ENCODE assay signal across 16 cellular contexts in the genomic region with DNA sequence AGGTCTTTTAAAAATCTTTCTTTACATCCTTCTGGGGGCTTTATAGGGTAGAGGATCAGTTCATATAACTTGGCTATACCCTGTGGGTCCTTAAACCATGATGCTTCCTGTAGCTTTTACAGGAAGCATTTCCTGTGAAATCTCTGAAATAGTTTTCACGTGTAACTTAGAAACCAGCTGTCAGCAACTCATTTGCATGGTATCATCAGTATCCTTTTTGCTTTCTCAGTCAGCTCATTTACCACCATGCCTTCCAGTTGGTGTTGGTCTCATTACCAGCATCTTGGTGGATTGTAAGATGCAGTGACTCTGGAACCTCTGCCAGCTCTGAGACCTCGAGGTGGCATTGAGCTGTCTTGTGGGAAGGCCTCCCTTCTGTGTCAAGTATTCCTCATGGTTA.
DNase-seq lines count a peak whose midpoint lies in the region; ATAC-seq and TF ChIP-seq lines count a peak whose summit lies in the region.
"Had no signal": no experiment of that assay in that cellular context is flagged by ENCODE, and none has a peak within 500 bp of the region (broad histone marks: within the 10 kb centered on the region; RNA-seq: fewer than 3 reads in every experiment).

No MANE protein-coding gene starts in this region.

- H2BK12ac ChIP-seq in mesenchymal stem cell (ENCODE audit: low read length in 2 of 2): no peak overlapping the region

- no peak overlapping the region for H2BK5ac ChIP-seq in mesenchymal stem cell (ENCODE audit: low read depth, low read length, poor library complexity, severe bottlenecking)

- no peaks in the 10 kb centered on the region for H3K9me2 ChIP-seq in hepatocyte (replicated peaks; ENCODE audit: insufficient read depth)

- no peaks in the 10 kb centered on the region for H3K9me3 ChIP-seq in BLaER1 treated with 17β-estradiol and CSF1 and Interleukin-3, amounts not matched to agents 10 nM and 100 nM (replicated peaks in 1 of 11)
- H3K9me3 ChIP-seq in HUES6 (ENCODE audit: control insufficient read depth, insufficient read depth, low read depth, low read length) (no peaks in the 10 kb centered on the region), hepatocyte (ENCODE audit: low read depth) (no peaks in the 10 kb centered on the region), mesenchymal stem cell (ENCODE audit: control insufficient read depth, low read length) (no peaks in the 10 kb centered on the region)

- no peak for DNase-seq in hepatocyte (ENCODE audit: low spot score)
- no peak for DNase-seq in dorsolateral prefrontal cortex
- no peak for DNase-seq in mesenchymal stem cell
- no peak for DNase-seq in ACHN
- DNase-seq in ecto neural progenitor cell (ENCODE audit: low spot score): no peak
- DNase-seq: activated naive CD8-positive, alpha-beta T cell treated with anti-CD3 and anti-CD28 coated beads, Interleukin-2, amount 10 ng/mL, durations not matched to agents 7 days and 5 days; GF-D8; HCEC 1CT; left ventricle myocardium superior; NCI-H1417; PC-9; stimulated activated naive CD4-positive, alpha-beta T cell treated with Interleukin-2 at 50 U/mL for 16 hours had no signal

- H3K4me2 ChIP-seq in BLaER1 treated with 17β-estradiol and CSF1 and Interleukin-3, amounts not matched to agents 10 nM and 100 nM: peak overlapping the region; percentile 10 to 55 (median 38); a peak in 16 of 22 replicates
- H3K4me2 ChIP-seq in hepatocyte (no peak overlapping the region), mesenchymal stem cell (ENCODE audit: low read length, poor library complexity, severe bottlenecking) (no peak overlapping the region)
- H3K4me2 ChIP-seq: PC-9 had no signal

- no peak overlapping the region for H2AK5ac ChIP-seq in mesenchymal stem cell (ENCODE audit: low read length, severe bottlenecking)

- H2AFZ ChIP-seq in hepatocyte (no peak overlapping the region), mesenchymal stem cell (ENCODE audit: low read depth, low read length) (no peak overlapping the region)
- H2AFZ ChIP-seq: PC-9 had no signal

- H3K4me3 ChIP-seq in BLaER1 treated with 17β-estradiol and CSF1 and Interleukin-3, amounts not matched to agents 10 nM and 100 nM: no peak overlapping the region
- H3K4me3 ChIP-seq in HUES6 (ENCODE audit: low read depth, low read length) (no peak overlapping the region), hepatocyte (no peak overlapping the region), dorsolateral prefrontal cortex (no peak overlapping the region), mesenchymal stem cell (ENCODE audit: insufficient read depth in 1 of 2, low read depth in 1 of 2, low read length in 2 of 2) (no peak overlapping the region)
- H3K4me3 ChIP-seq: PC-9 had no signal

- H3K14ac ChIP-seq in mesenchymal stem cell (ENCODE audit: low read length in 2 of 2): no peak overlapping the region

- peaks cover 0 to 10% (median 8%) of the 10 kb centered on the region in 10 experiments; a peak in 18 of 20 replicates for H3K4me1 ChIP-seq in BLaER1 treated with 17β-estradiol and CSF1 and Interleukin-3, amounts not matched to agents 10 nM and 100 nM
- H3K4me1 ChIP-seq in HUES6 (ENCODE audit: control insufficient read depth, insufficient read depth, low read length) (peaks cover 21% of the 10 kb centered on the region; the same call in 1 of the 2 replicates), hepatocyte (ENCODE audit: insufficient read depth) (peaks cover 29% of the 10 kb centered on the region), mesenchymal stem cell (ENCODE audit: control insufficient read depth, insufficient read depth, low read depth, low read length) (peaks cover 9% of the 10 kb centered on the region)

- H4K8ac ChIP-seq in mesenchymal stem cell (ENCODE audit: low read length): no peak overlapping the region

- H3K9ac ChIP-seq in BLaER1 treated with 17β-estradiol and CSF1 and Interleukin-3, amounts not matched to agents 10 nM and 100 nM: no peak overlapping the region
- H3K9ac ChIP-seq in HUES6 (ENCODE audit: low read length): peak overlapping the region; percentile 33
- no peak overlapping the region for H3K9ac ChIP-seq in mesenchymal stem cell (ENCODE audit: low read length)

- in situ Hi-C loops in ACHN (cut with HindIII; ENCODE audit: low pct_ligation_motif_present, low pct_unique_long_range_greater_than_20kb, low sequenced_read_pairs): no loop called here

- no peak overlapping the region for H4K91ac ChIP-seq in mesenchymal stem cell (ENCODE audit: low read length)

- H3K36me3 ChIP-seq in BLaER1 treated with 17β-estradiol and CSF1 and Interleukin-3, amounts not matched to agents 10 nM and 100 nM: no peaks in the 10 kb centered on the region
- H3K36me3 ChIP-seq in HUES6 (ENCODE audit: control insufficient read depth, insufficient read depth, low read length) (peaks cover 7% of the 10 kb centered on the region; the same call in 1 of the 2 replicates), hepatocyte (replicated peaks; ENCODE audit: insufficient read depth, low read depth) (no peaks in the 10 kb centered on the region), mesenchymal stem cell (ENCODE audit: control insufficient read depth in 1 of 2, insufficient read depth in 2 of 2, low read depth in 1 of 2, low read length in 2 of 2) (peaks cover 0 to 17% of the 10 kb centered on the region in 2 experiments)

- H3K18ac ChIP-seq in mesenchymal stem cell (ENCODE audit: low read depth in 1 of 2, low read length in 2 of 2): no peak overlapping the region

- no peak overlapping the region for H3K4ac ChIP-seq in mesenchymal stem cell (ENCODE audit: low read depth in 1 of 2, low read length in 2 of 2)

- H3K23ac ChIP-seq in mesenchymal stem cell (ENCODE audit: low read length in 2 of 2): no peak overlapping the region

- 65% methylated on average over 2 of the region's 2 CpGs for WGBS in hepatocyte (ENCODE audit: low lambda C conversion rate, missing lambda C conversion rate)
- WGBS in mesenchymal stem cell: 49% methylated on average over 2 of the region's 2 CpGs

- no peak overlapping the region for H2BK15ac ChIP-seq in mesenchymal stem cell (ENCODE audit: low read depth, poor library complexity, severe bottlenecking)

- no peak overlapping the region for H2BK120ac ChIP-seq in mesenchymal stem cell (ENCODE audit: low read depth, low read length)

- H3K79me2 ChIP-seq in hepatocyte: no peaks in the 10 kb centered on the region

- TF ChIP-seq CTCF in hepatocyte (IDR thresholded peaks at IDR 0.05; ENCODE audit: poor library complexity) (no peak), dorsolateral prefrontal cortex (IDR thresholded peaks at IDR 0.05 in 54 of 56, conservative IDR thresholded peaks at IDR 0.05 in 2 of 56; ENCODE audit: low read depth in 1 of 56, partially characterized antibody in 56 of 56) (no peak)

- intact Hi-C loops in dorsolateral prefrontal cortex (cut with DNase I): no loop called here

- no peaks in the 10 kb centered on the region for H4K20me1 ChIP-seq in BLaER1 treated with 17β-estradiol and CSF1 and Interleukin-3, amounts not matched to agents 10 nM and 100 nM
- no peaks in the 10 kb centered on the region for H4K20me1 ChIP-seq in hepatocyte (ENCODE audit: insufficient read depth, poor library complexity, severe bottlenecking)

- H3K79me1 ChIP-seq in mesenchymal stem cell (replicated peaks; ENCODE audit: low read length, poor library complexity, severe bottlenecking): peaks cover 25% of the 10 kb centered on the region

- no peak overlapping the region for H3K27ac ChIP-seq in BLaER1 treated with 17β-estradiol and CSF1 and Interleukin-3, amounts not matched to agents 10 nM and 100 nM
- H3K27ac ChIP-seq in HUES6 (ENCODE audit: low read depth, low read length) (peak overlapping the region; percentile 57; the same call in 1 of the 2 replicates), hepatocyte (peak overlapping the region; percentile 79), dorsolateral prefrontal cortex (peak overlapping the region in 1 of 59 donors; percentile 14), mesenchymal stem cell (ENCODE audit: low read length, poor library complexity, severe bottlenecking) (no peak overlapping the region)
- H3K27ac ChIP-seq: PC-9 had no signal

- H3K27me3 ChIP-seq in BLaER1 treated with 17β-estradiol and CSF1 and Interleukin-3, amounts not matched to agents 10 nM and 100 nM: no peaks in the 10 kb centered on the region
- no peaks in the 10 kb centered on the region for H3K27me3 ChIP-seq in HUES6 (ENCODE audit: control insufficient read depth, insufficient read depth, low read length)
- H3K27me3 ChIP-seq in hepatocyte: no peaks in the 10 kb centered on the region
- peaks cover 0 to 2% (median 0%) of the 10 kb centered on the region in 45 donors for H3K27me3 ChIP-seq in dorsolateral prefrontal cortex
- no peaks in the 10 kb centered on the region for H3K27me3 ChIP-seq in mesenchymal stem cell (ENCODE audit: control insufficient read depth in 1 of 2, insufficient read depth in 1 of 2, low read length in 2 of 2)

- ATAC-seq in GM18909 (IDR thresholded peaks at IDR 0.05; ENCODE audit: poor library complexity, unreplicated experiment): peak; percentile 55
- ATAC-seq: activated T-helper 17 cell treated with anti-CD3 and anti-CD28 coated beads, Interleukin-2, amount 50 U/mL, for 72 hours had no signal

Comparison
In these comparisons a context has a peak if more than half of its experiments do, and no peak if none do; other contexts are left out.
1. H3K27ac ChIP-seq: peak in HUES6 (single experiment) and hepatocyte (single experiment); none in BLaER1 treated with 17β-estradiol and CSF1 and Interleukin-3, amounts not matched to agents 10 nM and 100 nM (0 of 11) and mesenchymal stem cell (single experiment).
2. H3K4me2 ChIP-seq: peak in BLaER1 treated with 17β-estradiol and CSF1 and Interleukin-3, amounts not matched to agents 10 nM and 100 nM (11 of 11); none in hepatocyte (single experiment) and mesenchymal stem cell (single experiment).